9 cellular contexts compared by ENCODE assay signal in genomic region chrX:153780678-153781427, GRCh38. TPM values are rescaled to one million over a fixed set of nuclear protein-coding genes. Genes with fewer than 3 reads are reported as not detected.
DNase-seq lines count a peak whose midpoint lies in the region; ATAC-seq and TF ChIP-seq lines count a peak whose summit lies in the region.
"Had no signal": no experiment of that assay in that cellular context is flagged by ENCODE, and none has a peak within 500 bp of the region (broad histone marks: within the 10 kb centered on the region; RNA-seq: fewer than 3 reads in every experiment).

SRPK3 (plus strand) TSS chrX:153781041; CDS start chrX:153781087, 46 bp downstream.

- no peak within 1 kb of the TSS for H3K14ac ChIP-seq in neuronal stem cell (ENCODE audit: low read length)

- H3K4me3 ChIP-seq in esophagus muscularis mucosa: peak within 1 kb of the TSS; percentile 9 to 28 (median 14)
- H3K4me3 ChIP-seq in neuronal stem cell (ENCODE audit: low read length in 2 of 2): no peak within 1 kb of the TSS

- H2AK5ac ChIP-seq in neuronal stem cell (ENCODE audit: low read depth, low read length): peak within 1 kb of the TSS; percentile 63

- DNase-seq in M059J (ENCODE audit: low read depth) (peak; percentile 61), esophagus muscularis mucosa (ENCODE audit: extremely low spot score) (no peak), neuronal stem cell (ENCODE audit: low spot score) (no peak), NK-92 (lab: John Stamatoyannopoulos, UW; ENCODE audit: unreplicated experiment) (no peak), ACHN (no peak)
- no peak for DNase-seq in activated naive CD4-positive, alpha-beta T cell treated with anti-CD3 and anti-CD28 coated beads, Interleukin-2, amount 50 U/mL, for 16 hours
- DNase-seq: activated effector memory CD4-positive, alpha-beta T cell treated with anti-CD3 and anti-CD28 coated beads, Interleukin-2, amount 50 U/mL, for 16 hours had no signal

- in situ Hi-C loops in ACHN (cut with HindIII; ENCODE audit: low pct_ligation_motif_present, low pct_unique_long_range_greater_than_20kb, low sequenced_read_pairs): no loop called here

- no peak within 1 kb of the TSS for H2AFZ ChIP-seq in neuronal stem cell (ENCODE audit: low read length)

- peak within 1 kb of the TSS; percentile 31 for H3K23ac ChIP-seq in neuronal stem cell (ENCODE audit: low read depth, low read length, poor library complexity)

- H3K79me1 ChIP-seq in neuronal stem cell (ENCODE audit: low read depth, low read length): no peaks in the 10 kb centered on the region

- peaks cover 4 to 30% (median 19%) of the 10 kb centered on the region in 4 donors for H3K4me1 ChIP-seq in esophagus muscularis mucosa
- H3K4me1 ChIP-seq in neuronal stem cell (ENCODE audit: control insufficient read depth in 2 of 2, insufficient read depth in 1 of 2, low read depth in 1 of 2, low read length in 2 of 2): peaks cover 0 to 1% of the 10 kb centered on the region in 2 donors

- no peak within 1 kb of the TSS for H2BK12ac ChIP-seq in neuronal stem cell (ENCODE audit: low read length)

- 60% methylated on average over 5 of the region's 52 CpGs for WGBS in esophagus muscularis mucosa
- WGBS in neuronal stem cell (ENCODE audit: extremely low coverage in 2 of 2, insufficient read length in 2 of 2, insufficient replicate concordance in 1 of 2), 2 donors: no CpG with 5 or more reads among the region's 52 CpGs

- no peak within 1 kb of the TSS for H3K18ac ChIP-seq in neuronal stem cell (ENCODE audit: low read length)

- H2BK120ac ChIP-seq in neuronal stem cell (ENCODE audit: low read depth, low read length): no peak within 1 kb of the TSS

- peak within 1 kb of the TSS; percentile 21; the same call in 1 of the 2 replicates for H3K27ac ChIP-seq in C4-2B
- H3K27ac ChIP-seq in esophagus muscularis mucosa (replicated peaks in 1 of 4): peak within 1 kb of the TSS; percentile 57 to 81 (median 74)
- H3K27ac ChIP-seq in neuronal stem cell (replicated peaks; ENCODE audit: low read length): no peak within 1 kb of the TSS

- H4K91ac ChIP-seq in neuronal stem cell (ENCODE audit: low read depth, low read length, poor library complexity): no peak within 1 kb of the TSS

- no peaks in the 10 kb centered on the region for H3K27me3 ChIP-seq in esophagus muscularis mucosa
- no peaks in the 10 kb centered on the region for H3K27me3 ChIP-seq in neuronal stem cell (ENCODE audit: control insufficient read depth in 3 of 3, insufficient read depth in 3 of 3, low read depth in 1 of 3, low read length in 3 of 3)

- no peak for TF ChIP-seq EP300 in esophagus muscularis mucosa (IDR thresholded peaks at IDR 0.05)

- TF ChIP-seq CTCF in C4-2B (conservative IDR thresholded peaks at IDR 0.05): no peak
- TF ChIP-seq CTCF in esophagus muscularis mucosa (IDR thresholded peaks at IDR 0.05): no peak

- H3K9me3 ChIP-seq in esophagus muscularis mucosa (no peaks in the 10 kb centered on the region), neuronal stem cell (replicated peaks in 1 of 2; ENCODE audit: control insufficient read depth in 2 of 2, insufficient read depth in 1 of 2, low read depth in 1 of 2, low read length in 2 of 2) (no peaks in the 10 kb centered on the region)

- H2BK15ac ChIP-seq in neuronal stem cell (ENCODE audit: low read length): no peak within 1 kb of the TSS

- no peak within 1 kb of the TSS for H3K9ac ChIP-seq in neuronal stem cell (ENCODE audit: low read depth, low read length, poor library complexity)

- intact Hi-C loops in esophagus muscularis mucosa (cut with DNase I): no loop called here

- peak; percentile 22 for TF ChIP-seq POLR2A in esophagus muscularis mucosa (IDR thresholded peaks at IDR 0.05; ENCODE audit: low read depth)

- no peak within 1 kb of the TSS for H3K4me2 ChIP-seq in neuronal stem cell (ENCODE audit: insufficient read depth, low read length, poor library complexity, severe bottlenecking)

- H3K4ac ChIP-seq in neuronal stem cell (ENCODE audit: low read length): no peak within 1 kb of the TSS

- no peak within 1 kb of the TSS for H2BK5ac ChIP-seq in neuronal stem cell (ENCODE audit: low read length)

- peak within 1 kb of the TSS; percentile 17 for H4K8ac ChIP-seq in neuronal stem cell (ENCODE audit: low read depth, low read length)

- no peak for ATAC-seq in HG02970 (IDR thresholded peaks at IDR 0.05; ENCODE audit: low FRiP score, unreplicated experiment)

- peaks cover 0 to 36% (median 20%) of the 10 kb centered on the region in 4 donors for H3K36me3 ChIP-seq in esophagus muscularis mucosa
- H3K36me3 ChIP-seq in neuronal stem cell (replicated peaks in 1 of 2; ENCODE audit: control insufficient read depth in 2 of 2, insufficient read depth in 2 of 2, low read length in 2 of 2): peaks cover under 1 to 5% of the 10 kb centered on the region in 2 donors

RNA-seq across cellular contexts. Expression of gene SRPK3, which starts in this region (rescaled TPM):
- 0.20 TPM in 1 of 2 replicates, not detected in the other for total RNA-seq in M059J (2014; rRNA removed; shearing (Covaris generic))
- total RNA-seq in esophagus muscularis mucosa: 1 to 10 TPM in 2 of 4 donors, under 1 TPM in 2; 0.52 to 2.2 (median 1.1) TPM
- polyA plus RNA-seq in neuronal stem cell (2013, experiment 1 of 2): not detected
- polyA plus RNA-seq in neuronal stem cell (2013, experiment 2 of 2): not detected

Comparison
In these comparisons a context has a peak if more than half of its experiments do, and no peak if none do; other contexts are left out.
1. Peak in DNase-seq in M059J; RNA of the gene not detected or under 1 TPM.
2. H3K4me3 ChIP-seq: peak in esophagus muscularis mucosa (4 of 4); none in neuronal stem cell (0 of 2).